Comparison of ENCODE assay signal across 9 cellular contexts in genomic region chr18:32019251-32019943, GRCh38. TPM values are rescaled to one million over a fixed set of nuclear protein-coding genes. Genes with fewer than 3 reads are reported as not detected.
DNase-seq lines count a peak whose midpoint lies in the region; ATAC-seq, FAIRE-seq and TF ChIP-seq lines count a peak whose summit lies in the region.
"Had no signal": no experiment of that assay in that cellular context is flagged by ENCODE, and none has a peak within 500 bp of the region (broad histone marks: within the 10 kb centered on the region; RNA-seq: fewer than 3 reads in every experiment).

No MANE protein-coding gene starts in this region.

- peak overlapping the region; percentile 89 for H3K27ac Mint-ChIP-seq in activated B cell treated with CpG ODN at 0.5 μM for 24 hours

- H3K4me1 Mint-ChIP-seq in activated B cell treated with CpG ODN at 0.5 μM for 24 hours, result peaks cover 21% of the 10 kb centered on the region

- intact Hi-C loops in activated B cell treated with CpG ODN at 0.5 μM for 24 hours (cut with micrococcal nuclease) (loop anchor here (1.0 to 10.0 kb wide), 4 partner anchors 23 to 455 kb away; partner anchors contain the start of gene GAREM1), kidney (cut with DNase I) (no loop called here)

- no peaks in the 10 kb centered on the region for H3K27me3 Mint-ChIP-seq in activated B cell treated with CpG ODN at 0.5 μM for 24 hours

- H3K36me3 Mint-ChIP-seq in activated B cell treated with CpG ODN at 0.5 μM for 24 hours (ENCODE audit: low read depth), result peaks cover 5% of the 10 kb centered on the region

- H3K9me3 Mint-ChIP-seq in activated B cell treated with CpG ODN at 0.5 μM for 24 hours, result no peaks in the 10 kb centered on the region

- peak overlapping the region; percentile 22 to 41 for H3K9ac ChIP-seq in kidney (ENCODE audit: low read length in 2 of 2)

- no peaks in the 10 kb centered on the region for H3K9me3 ChIP-seq in kidney (ENCODE audit: control insufficient read depth in 1 of 2, low read length in 2 of 2)

- no peaks in the 10 kb centered on the region for H3K27me3 ChIP-seq in bronchial epithelial cell (ENCODE audit: control insufficient read depth, insufficient read depth, low read length)

- peak; percentile 9 for ATAC-seq in activated B cell treated with CpG ODN at 0.5 μM for 24 hours (ENCODE audit: low read depth)
- no peak for ATAC-seq in HG03045 (IDR thresholded peaks at IDR 0.05; ENCODE audit: unreplicated experiment)

- DNase-seq in LNCaP clone FGC (ENCODE audit: low read depth) (no peak), activated B cell treated with CpG ODN at 0.5 μM for 24 hours (peak; percentile 37), bronchial epithelial cell (ENCODE audit: low read depth) (peak; percentile 24), kidney (peak; percentile 84), SW 1271 (lab: John Stamatoyannopoulos, UW) (no peak)
- DNase-seq in stimulated activated CD4-positive, alpha-beta T cell treated with anti-CD3 and anti-CD28 coated beads, Interleukin-15, amount 100 ng/mL, for 24 hours, result peak; percentile 58

- peaks cover 0 to 8% of the 10 kb centered on the region in 2 donors for H3K4me1 ChIP-seq in kidney (ENCODE audit: control insufficient read depth in 1 of 2, insufficient read depth in 1 of 2, low read depth in 1 of 2, low read length in 2 of 2)

- CTCF ChIA-PET in activated B cell treated with CpG ODN at 0.5 μM for 24 hours (lab: Charles Lee), result interaction anchor here (0.7 to 2.5 kb wide), 8 partner anchors 29 to 138 kb away, joined by 3 to 25 read pairs (median 4); partner anchors contain the start of gene TRAPPC8

- peak overlapping the region; percentile 76 for H3K4me3 ChIP-seq in GM12875 (ENCODE audit: low read depth, low read length)
- H3K4me3 ChIP-seq in LNCaP clone FGC (ENCODE audit: low read depth, low read length), result peak overlapping the region; percentile 62
- peak overlapping the region; percentile 63 for H3K4me3 ChIP-seq in bronchial epithelial cell (ENCODE audit: low read depth, low read length)
- H3K4me3 ChIP-seq in kidney (ENCODE audit: low read length in 2 of 2), result peak overlapping the region; percentile 56 to 77

- peak overlapping the region; percentile 93 for H3K4me3 Mint-ChIP-seq in activated B cell treated with CpG ODN at 0.5 μM for 24 hours

- no peak for FAIRE-seq in bronchial epithelial cell (lab: Jason Lieb, UNC)
- no peak for FAIRE-seq in kidney (lab: Jason Lieb, UNC)
- FAIRE-seq: islet of Langerhans had no signal

- TF ChIP-seq CTCF in GM12875 (IDR thresholded peaks at IDR 0.05; ENCODE audit: borderline replicate concordance, insufficient read depth, low read depth, low read length) (no peak), LNCaP clone FGC (IDR thresholded peaks at IDR 0.05; ENCODE audit: control insufficient read depth, extremely low read depth, insufficient read depth) (peak; percentile 33), activated B cell treated with CpG ODN at 0.5 μM for 24 hours (IDR thresholded peaks at IDR 0.05) (no peak), bronchial epithelial cell (IDR thresholded peaks at IDR 0.05; ENCODE audit: insufficient read depth, low read length, severe bottlenecking) (no peak), kidney (IDR thresholded peaks at IDR 0.05; ENCODE audit: borderline replicate concordance, extremely low read depth, insufficient read depth) (peak; percentile 2)

- H3K27ac ChIP-seq in kidney (ENCODE audit: low read depth in 2 of 2, low read length in 2 of 2), result peak overlapping the region in 1 of 2 donors; percentile 37

- POLR2A ChIA-PET in activated B cell treated with CpG ODN at 0.5 μM for 24 hours (lab: Charles Lee), result interaction anchor here (0.6 to 2.6 kb wide), 12 partner anchors 21 to 754 kb away, joined by 3 to 85 read pairs (median 9); partner anchors contain the start of genes KLHL14, RNF138 and TRAPPC8

- no peaks in the 10 kb centered on the region for H3K36me3 ChIP-seq in bronchial epithelial cell (ENCODE audit: control insufficient read depth, insufficient read depth, low read length)
- H3K36me3 ChIP-seq in kidney (ENCODE audit: control insufficient read depth in 1 of 2, insufficient read depth in 2 of 2, low read length in 2 of 2), result no peaks in the 10 kb centered on the region

RNA-seq across cellular contexts. Expression of gene RNF125, which starts 0.8 kb away (rescaled TPM):
- total RNA-seq in activated B cell treated with CpG ODN at 0.5 μM for 24 hours (2.1 and 3.1 TPM in 2 replicates), bronchial epithelial cell (0.90 and 1.3 TPM in 2 replicates), kidney (6.0 TPM)
- 0.62 TPM for polyA plus RNA-seq in kidney (ENCODE audit: insufficient read depth, low read depth, low replicate concordance)

Comparison
In these comparisons a context has a peak if more than half of its experiments do, and no peak if none do; other contexts are left out.
1. CTCF ChIP-seq: peak in LNCaP clone FGC (single experiment) and kidney (single experiment); none in GM12875 (single experiment), activated B cell treated with CpG ODN at 0.5 μM for 24 hours (single experiment) and bronchial epithelial cell (single experiment).
2. DNase-seq: peak in activated B cell treated with CpG ODN at 0.5 μM for 24 hours (single experiment), bronchial epithelial cell (single experiment), kidney (single experiment) and stimulated activated CD4-positive, alpha-beta T cell treated with anti-CD3 and anti-CD28 coated beads, Interleukin-15, amount 100 ng/mL, for 24 hours (single experiment); none in LNCaP clone FGC (single experiment) and SW 1271 (0 of 2).
3. Peak in every context shown above with its lines, with median percentiles within 50 percentile points of each other: H3K4me3 ChIP-seq.